In the genomic region with DNA sequence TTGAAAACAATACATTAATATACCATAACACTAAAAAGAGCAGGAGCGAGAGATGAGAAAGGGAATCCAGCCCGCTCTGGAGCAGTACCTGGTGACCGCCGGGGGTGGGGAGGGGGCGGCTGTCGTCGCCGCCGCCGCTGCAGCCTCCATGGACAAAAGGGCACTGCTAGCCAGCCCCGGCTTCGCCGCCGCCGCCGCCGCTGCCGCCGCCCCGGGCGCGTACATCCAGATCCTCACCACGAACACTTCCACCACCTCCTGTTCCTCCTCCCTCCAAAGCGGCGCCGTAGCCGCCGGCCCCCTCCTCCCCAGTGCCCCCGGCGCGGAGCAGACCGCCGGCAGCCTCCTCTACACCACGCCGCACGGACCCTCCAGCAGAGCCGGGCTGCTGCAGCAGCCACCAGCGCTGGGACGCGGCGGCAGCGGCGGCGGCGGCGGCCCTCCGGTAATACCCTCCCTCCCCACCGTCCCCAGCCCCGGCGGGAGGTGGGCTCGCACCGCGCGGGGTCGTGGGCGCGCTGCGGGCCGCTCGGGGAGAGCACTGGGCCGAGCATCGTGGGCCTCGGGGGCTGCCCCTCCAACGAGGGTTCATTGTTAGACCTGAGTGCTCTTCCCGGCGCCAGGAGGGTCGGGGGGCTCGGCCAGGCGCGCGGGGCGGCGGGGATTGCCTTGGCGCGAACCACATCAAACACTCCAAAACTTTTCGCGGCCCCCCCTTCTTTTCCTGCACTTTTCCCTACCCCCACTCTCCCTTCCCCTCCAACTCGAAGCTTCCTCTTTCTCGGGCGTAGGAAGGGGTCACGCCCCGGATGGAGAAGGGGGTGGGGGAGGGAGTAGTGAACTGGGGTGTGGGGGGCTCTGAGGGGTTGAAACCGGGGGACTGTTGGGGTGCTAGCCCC, we compare ENCODE assay signal across 8 cellular contexts. TPM values are rescaled to one million over a fixed set of nuclear protein-coding genes. Genes with fewer than 3 reads are reported as not detected.
A peak's percentile ranks its signal among the peaks of the same experiment; 100 is the strongest.
DNase-seq lines count a peak whose midpoint lies in the region; ATAC-seq, FAIRE-seq and TF ChIP-seq lines count a peak whose summit lies in the region.

No MANE protein-coding gene starts in this region.

- H3K4me1 Mint-ChIP-seq in activated CD4-positive, alpha-beta memory T cell treated with anti-CD3 and anti-CD28 coated beads, Interleukin-2, amount 10 ng/mL, durations not matched to agents 7 days and 5 days, result peaks cover 47% of the 10 kb centered on the region
- peaks cover 17% of the 10 kb centered on the region for H3K4me1 Mint-ChIP-seq in mesothelial cell of epicardium
- peaks cover 26% of the 10 kb centered on the region for H3K4me1 Mint-ChIP-seq in stimulated activated effector memory CD8-positive, alpha-beta T cell treated with anti-CD3 and anti-CD28 coated beads, Interleukin-12 subunit alpha, Interleukin-12 subunit beta, amount 100 ng/mL, for 72 hours

- CTCF ChIA-PET in activated CD4-positive, alpha-beta memory T cell treated with anti-CD3 and anti-CD28 coated beads, Interleukin-2, amount 10 ng/mL, durations not matched to agents 7 days and 5 days (lab: Charles Lee), result interaction anchor here (0.6 to 1.1 kb wide), 3 partner anchors 33 to 83 kb away, joined by 3 read pairs; no protein-coding TSS in a partner anchor
- CTCF ChIA-PET in H1 (lab: Charles Lee; ENCODE audit: partially characterized antibody), result no interaction called here

- TF ChIP-seq RAD21 in H1 (IDR thresholded peaks at IDR 0.05 in 1 of 2, conservative IDR thresholded peaks at IDR 0.05 in 1 of 2; ENCODE audit: low read depth in 2 of 2, low read length in 2 of 2), result no peak

- H3K27ac ChIP-seq in H1 (ENCODE audit: low read depth, low read length), result peak overlapping the region; percentile 93

- peak overlapping the region; percentile 98 for H3K27ac Mint-ChIP-seq in activated CD4-positive, alpha-beta memory T cell treated with anti-CD3 and anti-CD28 coated beads, Interleukin-2, amount 10 ng/mL, durations not matched to agents 7 days and 5 days
- peak overlapping the region; percentile 98 for H3K27ac Mint-ChIP-seq in mesothelial cell of epicardium
- peak overlapping the region; percentile 100 for H3K27ac Mint-ChIP-seq in stimulated activated effector memory CD8-positive, alpha-beta T cell treated with anti-CD3 and anti-CD28 coated beads, Interleukin-12 subunit alpha, Interleukin-12 subunit beta, amount 100 ng/mL, for 72 hours

- peak overlapping the region; percentile 72 for H4K5ac ChIP-seq in H1 (ENCODE audit: insufficient read length, low read depth, low read length)

- peak; percentile 45 for DNase-seq in A172 (ENCODE audit: low spot score)
- no peak for DNase-seq in GM18507 (ENCODE audit: extremely low spot score, insufficient read length, low read depth)
- peak; percentile 54 for DNase-seq in NCI-H446 treated with DMSO at 0.1 percent for 48 hours (lab: John Stamatoyannopoulos, UW)
- DNase-seq in activated CD4-positive, alpha-beta memory T cell treated with anti-CD3 and anti-CD28 coated beads, Interleukin-2, amount 10 ng/mL, durations not matched to agents 7 days and 5 days, result peak; percentile 48
- peak in 1 of 2 experiments; percentile 63 for DNase-seq in H1 (ENCODE audit: low read depth in 1 of 2, low spot score in 2 of 2)
- peak; percentile 41 to 68 for DNase-seq in mesothelial cell of epicardium (ENCODE audit: low spot score in 2 of 2, unreplicated experiment in 2 of 2)
- DNase-seq in stimulated activated effector memory CD8-positive, alpha-beta T cell treated with anti-CD3 and anti-CD28 coated beads, Interleukin-12 subunit alpha, Interleukin-12 subunit beta, amount 100 ng/mL, for 72 hours (ENCODE audit: low spot score in 2 of 2), result peak; percentile 40 to 77

- no peak overlapping the region for H2BK15ac ChIP-seq in H1 (ENCODE audit: low read length)

- POLR2A ChIA-PET in activated CD4-positive, alpha-beta memory T cell treated with anti-CD3 and anti-CD28 coated beads, Interleukin-2, amount 10 ng/mL, durations not matched to agents 7 days and 5 days (lab: Charles Lee), result interaction anchor here (0.6 to 3.9 kb wide), 26 partner anchors 8 to 200 kb away, joined by 3 to 171 read pairs (median 7); partner anchors contain the start of genes CDKAL1 and MBOAT1
- POLR2A ChIA-PET in H1 (lab: Charles Lee; ENCODE audit: partially characterized antibody), result interaction anchor here (0.6 to 3.7 kb wide), 24 partner anchors 9 to 475 kb away, joined by 3 to 39 read pairs (median 5); partner anchors contain the start of gene MBOAT1

- no peak overlapping the region for H2BK20ac ChIP-seq in H1 (ENCODE audit: low read length)

- H3K27me3 ChIP-seq in H1 (replicated peaks in 1 of 4; ENCODE audit: control insufficient read depth in 3 of 4, extremely low read depth in 1 of 4, insufficient read depth in 3 of 4, low read length in 3 of 4), result no peaks in the 10 kb centered on the region; a peak in 1 of 7 replicates

- H3K36me3 Mint-ChIP-seq in activated CD4-positive, alpha-beta memory T cell treated with anti-CD3 and anti-CD28 coated beads, Interleukin-2, amount 10 ng/mL, durations not matched to agents 7 days and 5 days (ENCODE audit: low read depth), result peaks cover 33% of the 10 kb centered on the region
- H3K36me3 Mint-ChIP-seq in mesothelial cell of epicardium, result peaks cover 4% of the 10 kb centered on the region
- peaks cover 65% of the 10 kb centered on the region for H3K36me3 Mint-ChIP-seq in stimulated activated effector memory CD8-positive, alpha-beta T cell treated with anti-CD3 and anti-CD28 coated beads, Interleukin-12 subunit alpha, Interleukin-12 subunit beta, amount 100 ng/mL, for 72 hours

- no peak for TF ChIP-seq CTCF in H1 (IDR thresholded peaks at IDR 0.05; ENCODE audit: control extremely low read depth in 1 of 3, insufficient read depth in 1 of 3, low read depth in 1 of 3, low read length in 3 of 3)
- TF ChIP-seq CTCF in mesothelial cell of epicardium (IDR thresholded peaks at IDR 0.05; ENCODE audit: unreplicated experiment), result no peak

- H3K9me3 Mint-ChIP-seq in activated CD4-positive, alpha-beta memory T cell treated with anti-CD3 and anti-CD28 coated beads, Interleukin-2, amount 10 ng/mL, durations not matched to agents 7 days and 5 days, result no peaks in the 10 kb centered on the region
- no peaks in the 10 kb centered on the region for H3K9me3 Mint-ChIP-seq in mesothelial cell of epicardium
- H3K9me3 Mint-ChIP-seq in stimulated activated effector memory CD8-positive, alpha-beta T cell treated with anti-CD3 and anti-CD28 coated beads, Interleukin-12 subunit alpha, Interleukin-12 subunit beta, amount 100 ng/mL, for 72 hours, result no peaks in the 10 kb centered on the region

- H2AFZ ChIP-seq in H1 (ENCODE audit: low read length), result no peak overlapping the region

- H3K9me3 ChIP-seq in H1 (ENCODE audit: insufficient read depth in 2 of 2, low read depth in 1 of 2, low read length in 1 of 2), result no peaks in the 10 kb centered on the region

- peak overlapping the region; percentile 72 for H3K56ac ChIP-seq in H1 (replicated peaks; ENCODE audit: insufficient read length, low read depth, low read length)

- H2BK12ac ChIP-seq in H1 (ENCODE audit: low read depth, low read length), result no peak overlapping the region

- peaks cover 4 to 12% (median 9%) of the 10 kb centered on the region in 4 experiments; a peak in 5 of 8 replicates for H3K36me3 ChIP-seq in H1 (ENCODE audit: control insufficient read depth in 2 of 4, insufficient read depth in 4 of 4, low read length in 3 of 4)

- H3K9ac ChIP-seq in H1 (replicated peaks in 1 of 4; ENCODE audit: extremely low read depth in 1 of 4, low read depth in 3 of 4, low read length in 3 of 4), result peak overlapping the region; percentile 93 to 100 (median 96)

- peak overlapping the region; percentile 73 for H3K4ac ChIP-seq in H1 (replicated peaks; ENCODE audit: insufficient read length, low read depth, low read length)

- no peaks in the 10 kb centered on the region for H3K27me3 Mint-ChIP-seq in activated CD4-positive, alpha-beta memory T cell treated with anti-CD3 and anti-CD28 coated beads, Interleukin-2, amount 10 ng/mL, durations not matched to agents 7 days and 5 days
- H3K27me3 Mint-ChIP-seq in mesothelial cell of epicardium (ENCODE audit: low read depth), result peaks cover 3% of the 10 kb centered on the region

- peak overlapping the region; percentile 82 for H2BK5ac ChIP-seq in H1 (ENCODE audit: low read depth, low read length)

- H3K18ac ChIP-seq in H1 (ENCODE audit: extremely low read depth, low read length), result peak overlapping the region; percentile 85

- peaks cover 0 to 3% (median under 1%) of the 10 kb centered on the region in 4 experiments; a peak in 3 of 7 replicates for H3K4me1 ChIP-seq in H1 (replicated peaks in 1 of 4; ENCODE audit: control insufficient read depth in 3 of 4, insufficient read depth in 4 of 4, low read length in 3 of 4)

- H3K23ac ChIP-seq in H1 (ENCODE audit: insufficient read length), result no peak overlapping the region

- peaks cover 8% of the 10 kb centered on the region for H3K23me2 ChIP-seq in H1 (ENCODE audit: low read depth, low read length)

- H3K4me3 Mint-ChIP-seq in activated CD4-positive, alpha-beta memory T cell treated with anti-CD3 and anti-CD28 coated beads, Interleukin-2, amount 10 ng/mL, durations not matched to agents 7 days and 5 days, result peak overlapping the region; percentile 96
- peak overlapping the region; percentile 98 for H3K4me3 Mint-ChIP-seq in mesothelial cell of epicardium
- H3K4me3 Mint-ChIP-seq in stimulated activated effector memory CD8-positive, alpha-beta T cell treated with anti-CD3 and anti-CD28 coated beads, Interleukin-12 subunit alpha, Interleukin-12 subunit beta, amount 100 ng/mL, for 72 hours, result peak overlapping the region; percentile 100

- TF ChIP-seq EP300 in H1 (IDR thresholded peaks at IDR 0.05; ENCODE audit: borderline replicate concordance in 1 of 2, low read depth in 2 of 2, low read length in 2 of 2), result no peak

- peaks cover 5% of the 10 kb centered on the region; the same call in 1 of the 2 replicates for H3K79me1 ChIP-seq in H1 (ENCODE audit: low read depth, low read length)

- H2BK120ac ChIP-seq in H1 (replicated peaks; ENCODE audit: low read depth, low read length), result no peak overlapping the region

- 2% methylated on average over 27 of the region's 83 CpGs; no CpG with 5 or more reads in 1 of the 2 experiments for WGBS in H1 (ENCODE audit: extremely low coverage in 1 of 2, insufficient coverage in 1 of 2, insufficient read length in 1 of 2, insufficient replicate concordance in 2 of 2, low coverage in 1 of 2, low lambda C conversion rate in 2 of 2, missing lambda C conversion rate in 1 of 2), 2 experiments

- H4K8ac ChIP-seq in H1 (ENCODE audit: extremely low read depth, insufficient read depth, low read length), result peak overlapping the region; percentile 98

- H3K14ac ChIP-seq in H1 (ENCODE audit: insufficient read length), result no peak overlapping the region

- H3K4me3 ChIP-seq in H1 (ENCODE audit: extremely low read depth in 1 of 4, insufficient read depth in 2 of 4, low read depth in 3 of 4, low read length in 4 of 4), result peak overlapping the region; percentile 62 to 88 (median 84)

- no peak overlapping the region for H2AK5ac ChIP-seq in H1 (ENCODE audit: low read depth, low read length)

- H4K20me1 ChIP-seq in H1 (replicated peaks in 1 of 2; ENCODE audit: control insufficient read depth in 1 of 2, insufficient read depth in 2 of 2, low read length in 2 of 2), result peaks cover 6 to 10% of the 10 kb centered on the region in 2 experiments

- FAIRE-seq in GM18507 (lab: Jason Lieb, UNC), result peak; percentile 60
- no peak for FAIRE-seq in H1 (lab: Jason Lieb, UNC)

- peak; percentile 60 to 79 for TF ChIP-seq POLR2A in H1 (IDR thresholded peaks at IDR 0.05; ENCODE audit: control extremely low read depth in 1 of 2, low read depth in 2 of 2, low read length in 2 of 2)

- H3K4me2 ChIP-seq in H1 (ENCODE audit: insufficient read depth in 1 of 2, low read depth in 2 of 2, low read length in 2 of 2), result peak overlapping the region; percentile 59 to 92

- ATAC-seq in stimulated activated effector memory CD8-positive, alpha-beta T cell treated with anti-CD3 and anti-CD28 coated beads, Interleukin-12 subunit alpha, Interleukin-12 subunit beta, amount 100 ng/mL, for 72 hours, result no peak
- no peak for ATAC-seq in HG03571 (IDR thresholded peaks at IDR 0.05; ENCODE audit: unreplicated experiment)

- peaks cover 14 to 40% of the 10 kb centered on the region in 2 experiments for H3K79me2 ChIP-seq in H1 (ENCODE audit: control insufficient read depth in 1 of 2, insufficient read depth in 2 of 2, low read length in 2 of 2)

- H4K91ac ChIP-seq in H1 (replicated peaks; ENCODE audit: insufficient read length, low read length), result peak overlapping the region; percentile 83

RNA-seq across cellular contexts. Expression of gene E2F3, which starts 0.8 kb away (rescaled TPM):
- 6.5 and 8.1 TPM in 2 replicates for total RNA-seq in A172 (2014; rRNA removed; shearing (Covaris generic))
- total RNA-seq in activated CD4-positive, alpha-beta memory T cell treated with anti-CD3 and anti-CD28 coated beads, Interleukin-2, amount 10 ng/mL, durations not matched to agents 7 days and 5 days, result 10 to 100 TPM; 29.8 to 30.1 TPM
- total RNA-seq in H1 (2021; fragmentation: NEBNext Ultra II Directional; extraction: Animal tissue kit (Norgen Biotek cat#: 25700)), result 41.4 and 42.2 TPM in 2 replicates
- 10.5 and 14.9 TPM in 2 replicates for polyA plus RNA-seq in H1 (2011; rRNA removed)
- polyA plus RNA-seq in H1 (2011; cell fraction: cytosol; rRNA removed), result 15.7 TPM
- polyA plus RNA-seq in H1 (2011; cell fraction: nucleus; rRNA removed), result 14.0 TPM
- 20.8 to 29.1 TPM (median 25.0 TPM) in 4 replicates for polyA plus RNA-seq in H1 (2012, experiment 1 of 2)
- polyA plus RNA-seq in H1 (2012, experiment 2 of 2), result 6.1 TPM
- polyA plus RNA-seq in H1 (2013, experiment 1 of 2), result 28.1 TPM
- 27.1 TPM for polyA plus RNA-seq in H1 (2013, experiment 2 of 2)
- polyA minus RNA-seq in H1 (2011; rRNA and poly(A)+ RNA removed), result 23.3 and 25.9 TPM in 2 replicates
- polyA minus RNA-seq in H1 (2011; cell fraction: cytosol; rRNA and poly(A)+ RNA removed), result 15.0 TPM
- polyA minus RNA-seq in H1 (2011; cell fraction: nucleus; rRNA and poly(A)+ RNA removed), result 20.0 TPM
- 24.2 to 24.7 TPM (median 24.4 TPM) in 3 replicates for total RNA-seq in mesothelial cell of epicardium
